In the genomic region with DNA sequence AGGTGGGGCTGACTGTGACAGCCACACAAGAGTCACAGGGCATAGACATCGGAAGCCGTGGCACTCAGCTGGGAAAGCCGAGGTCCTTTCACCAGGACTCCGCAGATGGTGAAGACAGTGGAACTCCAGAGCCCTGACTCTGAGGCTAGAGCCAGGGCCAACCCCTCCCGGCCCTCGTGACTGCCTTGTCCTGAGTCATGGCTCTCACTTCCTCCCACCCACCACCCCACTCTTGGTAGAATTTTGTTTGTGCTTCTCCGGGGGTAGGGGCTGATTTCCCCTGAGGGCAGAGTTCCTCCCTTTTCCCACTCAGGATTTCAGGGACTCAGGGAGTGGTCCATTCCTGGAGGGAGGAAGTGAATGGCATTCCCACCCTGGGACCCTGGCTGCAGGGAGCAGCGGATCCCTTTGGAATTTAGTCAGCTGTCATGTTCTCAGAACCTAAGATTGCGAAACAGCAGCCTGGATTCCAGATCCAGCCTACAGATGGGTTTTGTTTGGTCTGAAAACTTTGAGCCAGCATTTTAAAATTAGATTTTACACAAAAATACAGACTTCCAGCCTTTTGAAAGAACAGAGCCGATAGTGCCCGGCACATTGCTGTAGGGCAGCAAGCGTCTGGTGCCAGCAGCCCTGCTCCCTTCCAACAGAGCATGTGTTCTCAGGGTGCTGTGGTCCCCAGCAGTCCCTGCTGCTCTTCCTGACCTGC, we compare ENCODE assay signal across 8 cellular contexts. TPM values are rescaled to one million over a fixed set of nuclear protein-coding genes. Genes with fewer than 3 reads are reported as not detected.
DNase-seq lines count a peak whose midpoint lies in the region; ATAC-seq and TF ChIP-seq lines count a peak whose summit lies in the region.

No MANE protein-coding gene starts in this region.

- no peaks in the 10 kb centered on the region for H3K9me3 ChIP-seq in subcutaneous abdominal adipose tissue (ENCODE audit: control insufficient read depth in 5 of 5, low read length in 5 of 5)

- TF ChIP-seq POLR2A in lower leg skin (IDR thresholded peaks at IDR 0.05): no peak

- H3K9ac ChIP-seq in subcutaneous abdominal adipose tissue (ENCODE audit: low read length in 5 of 5): peak overlapping the region in 4 of 5 donors; percentile 18 to 64 (median 32)

- peak; percentile 21 for DNase-seq in activated naive CD4-positive, alpha-beta T cell treated with Interleukin-2 at 50 U/mL for 16 hours
- no peak for DNase-seq in activated naive CD4-positive, alpha-beta T cell (lab: John Stamatoyannopoulos, UW)
- DNase-seq in cerebellum (ENCODE audit: low spot score) (peak; percentile 53), lower leg skin (ENCODE audit: low spot score in 2 of 2) (peak; percentile 88 to 97)

- no peak for TF ChIP-seq CTCF in lower leg skin (IDR thresholded peaks at IDR 0.05)

- H3K4me3 ChIP-seq in lower leg skin (ENCODE audit: low read depth, poor library complexity, severe bottlenecking): no peak overlapping the region
- peak overlapping the region in 4 of 5 donors; percentile 10 to 51 (median 26) for H3K4me3 ChIP-seq in subcutaneous abdominal adipose tissue (ENCODE audit: low read depth in 1 of 5, low read length in 5 of 5)

- peaks cover 6 to 27% (median 26%) of the 10 kb centered on the region in 5 donors for H3K4me1 ChIP-seq in subcutaneous abdominal adipose tissue (ENCODE audit: control insufficient read depth in 5 of 5, insufficient read depth in 5 of 5, low read length in 5 of 5)

- peaks cover 0 to 61% (median 50%) of the 10 kb centered on the region in 5 donors for H3K36me3 ChIP-seq in subcutaneous abdominal adipose tissue (ENCODE audit: control insufficient read depth in 5 of 5, insufficient read depth in 5 of 5, low read length in 5 of 5)

- no peaks in the 10 kb centered on the region for H3K27me3 ChIP-seq in subcutaneous abdominal adipose tissue (ENCODE audit: control insufficient read depth in 5 of 5, insufficient read depth in 4 of 5, low read length in 5 of 5)

- ATAC-seq in HG02642 (IDR thresholded peaks at IDR 0.05; ENCODE audit: poor library complexity, unreplicated experiment): no peak
- ATAC-seq in HG03280 (IDR thresholded peaks at IDR 0.05; ENCODE audit: unreplicated experiment): no peak
- ATAC-seq in HG02938 (IDR thresholded peaks at IDR 0.05; ENCODE audit: unreplicated experiment): no peak

- intact Hi-C loops in lower leg skin (cut with DNase I; ENCODE audit: low total_unique reads): no loop called here

- peak overlapping the region; percentile 91 for H3K27ac ChIP-seq in subcutaneous abdominal adipose tissue (ENCODE audit: low read depth, low read length)

- WGBS in lower leg skin, 2 donors: 37 to 39% methylated on average over 12 of the region's 12 CpGs

RNA-seq across cellular contexts. Expression of a gene that starts 50.7 kb away (rescaled TPM):
- total RNA-seq in cerebellum (27.7 TPM), lower leg skin (10 to 100 TPM; 16.5 to 38.4 (median 28.8) TPM)

Comparison
In these comparisons a context has a peak if more than half of its experiments do, and no peak if none do; other contexts are left out.
1. DNase-seq: peak in activated naive CD4-positive, alpha-beta T cell treated with Interleukin-2 at 50 U/mL for 16 hours (single experiment), cerebellum (single experiment) and lower leg skin (2 of 2); none in activated naive CD4-positive, alpha-beta T cell (0 of 4).